24 cellular contexts compared by ENCODE assay signal in genomic region chr6:158914923-158915322, GRCh38.
"Had no signal": no experiment of that assay in that cellular context is flagged by ENCODE, and none has a peak within 500 bp of the region (broad histone marks: within the 10 kb centered on the region; RNA-seq: fewer than 3 reads in every experiment).

No MANE protein-coding gene starts in this region.

- H3K27me3 ChIP-seq: breast epithelium, esophagus squamous epithelium, pancreas, thyroid gland, uterus had no signal

- ATAC-seq: activated CD4-positive, CD25-positive, alpha-beta regulatory T cell treated with anti-CD3 and anti-CD28 coated beads, Interleukin-2, amount 50 U/mL, for 24 hours; activated T-cell treated with anti-CD3 and anti-CD28 coated beads, Interleukin-2, amount 50 U/mL, for 72 hours; left ventricle myocardium superior; mucosa of descending colon; naive thymus-derived CD4-positive, alpha-beta T cell; pancreas; sciatic nerve had no signal

- H3K36me3 ChIP-seq: breast epithelium, esophagus squamous epithelium, pancreas, thyroid gland, uterus had no signal

- H3K9me3 ChIP-seq: breast epithelium, esophagus squamous epithelium, mucosa of descending colon, pancreas, thyroid gland, uterus had no signal

- H3K27ac Mint-ChIP-seq: activated naive CD4-positive, alpha-beta T cell treated with anti-CD3 and anti-CD28 coated beads, Interleukin-2, amount 50 U/mL, for 24 hours; activated T-cell treated with anti-CD3 and anti-CD28 coated beads, Interleukin-2, amount 50 U/mL, for 72 hours; immature natural killer cell; T-helper 2 cell treated with Interferon-gamma antibody and Interleukin-4, amounts not matched to agents 5 μg/mL and 100 μg/mL, for 36 hours had no signal

- H3K9me3 Mint-ChIP-seq: activated naive CD4-positive, alpha-beta T cell treated with anti-CD3 and anti-CD28 coated beads, Interleukin-2, amount 50 U/mL, for 24 hours; activated T-cell treated with anti-CD3 and anti-CD28 coated beads, Interleukin-2, amount 50 U/mL, for 72 hours; immature natural killer cell; naive thymus-derived CD4-positive, alpha-beta T cell; T-helper 2 cell treated with Interferon-gamma antibody and Interleukin-4, amounts not matched to agents 5 μg/mL and 100 μg/mL, for 36 hours had no signal

- H3K36me3 Mint-ChIP-seq: activated naive CD4-positive, alpha-beta T cell treated with anti-CD3 and anti-CD28 coated beads, Interleukin-2, amount 50 U/mL, for 24 hours; immature natural killer cell had no signal

- DNase-seq: activated CD4-positive, alpha-beta T cell treated with anti-CD3 and anti-CD28 coated beads, Interleukin-2, amount 50 U/mL, for 1 hour; activated CD8-positive, alpha-beta memory T cell treated with anti-CD3 and anti-CD28 coated beads for 24 hours; activated CD8-positive, alpha-beta memory T cell treated with anti-CD3 and anti-CD28 coated beads, Interleukin-2, amount 50 U/mL, for 48 hours; activated effector memory CD4-positive, alpha-beta T cell treated with anti-CD3 and anti-CD28 coated beads, Interleukin-2, amount 50 U/mL, for 16 hours; activated T-cell treated with anti-CD3 and anti-CD28 coated beads, Interleukin-2, amount 50 U/mL, for 72 hours; effector CD8-positive, alpha-beta T cell; esophagus squamous epithelium; immature natural killer cell; kidney glomerular epithelial cell; left ventricle myocardium superior; mesenchymal stem cell; mucosa of descending colon; naive thymus-derived CD4-positive, alpha-beta T cell; pancreas; stimulated activated CD4-positive, alpha-beta T cell treated with anti-CD3 and anti-CD28 coated beads, Interleukin-4, amount 100 ng/mL, for 4 hours; stimulated activated naive CD4-positive, alpha-beta T cell treated with Interleukin-2 at 50 U/mL for 16 hours; thyroid gland; uterus had no signal

- H3K4me3 Mint-ChIP-seq: activated naive CD4-positive, alpha-beta T cell treated with anti-CD3 and anti-CD28 coated beads, Interleukin-2, amount 50 U/mL, for 24 hours; activated T-cell treated with anti-CD3 and anti-CD28 coated beads, Interleukin-2, amount 50 U/mL, for 72 hours; naive thymus-derived CD4-positive, alpha-beta T cell; T-helper 2 cell treated with Interferon-gamma antibody and Interleukin-4, amounts not matched to agents 5 μg/mL and 100 μg/mL, for 36 hours had no signal

- H3K4me1 ChIP-seq: breast epithelium, pancreas, uterus had no signal

- H3K27ac ChIP-seq: breast epithelium, esophagus squamous epithelium, pancreas, thyroid gland, uterus had no signal

- H3K27me3 Mint-ChIP-seq: activated naive CD4-positive, alpha-beta T cell treated with anti-CD3 and anti-CD28 coated beads, Interleukin-2, amount 50 U/mL, for 24 hours; naive thymus-derived CD4-positive, alpha-beta T cell had no signal

- H3K4me3 ChIP-seq: breast epithelium, esophagus squamous epithelium, mucosa of descending colon, pancreas, smooth muscle cell, thyroid gland, uterus had no signal
